27 cellular contexts compared by ENCODE assay signal in genomic region chr6:34521463-34522288, GRCh38. TPM values are rescaled to one million over a fixed set of nuclear protein-coding genes. Genes with fewer than 3 reads are reported as not detected.
DNase-seq lines count a peak whose midpoint lies in the region; ATAC-seq, FAIRE-seq and TF ChIP-seq lines count a peak whose summit lies in the region.
"Had no signal": no experiment of that assay in that cellular context is flagged by ENCODE, and none has a peak within 500 bp of the region (broad histone marks: within the 10 kb centered on the region; RNA-seq: fewer than 3 reads in every experiment).

No MANE protein-coding gene starts in this region.

- peaks cover 7% of the 10 kb centered on the region for H3K4me1 Mint-ChIP-seq in WTC11
- H3K4me1 Mint-ChIP-seq in memory B cell, result peaks cover 2% of the 10 kb centered on the region

- no peak overlapping the region for H3K4me3 Mint-ChIP-seq in WTC11
- no peak overlapping the region for H3K4me3 Mint-ChIP-seq in memory B cell

- ATAC-seq in WTC11, result no peak
- peak; percentile 26 for ATAC-seq in memory B cell (ENCODE audit: low read depth)
- no peak for ATAC-seq in GM21447 (IDR thresholded peaks at IDR 0.05; ENCODE audit: unreplicated experiment)
- ATAC-seq: activated naive CD4-positive, alpha-beta T cell treated with anti-CD3 and anti-CD28 coated beads, Interleukin-2, amount 50 U/mL, for 72 hours; foreskin keratinocyte; stimulated activated naive CD8-positive, alpha-beta T cell treated with anti-CD3 and anti-CD28 coated beads, Interleukin-15, Interleukin-2, amounts not matched to agents 100 U/mL and 50 U/mL, for 24 hours had no signal

- FAIRE-seq in GM12891 (lab: Jason Lieb, UNC), result no peak
- FAIRE-seq: bronchial epithelial cell, H1, urothelium cell line had no signal

- POLR2A ChIA-PET in WTC11 (lab: Charles Lee), result no interaction called here

- no peak overlapping the region for H3K27ac Mint-ChIP-seq in WTC11
- no peak overlapping the region for H3K27ac Mint-ChIP-seq in memory B cell
- H3K27ac Mint-ChIP-seq: activated naive CD4-positive, alpha-beta T cell treated with anti-CD3 and anti-CD28 coated beads, Interleukin-2, amount 50 U/mL, for 72 hours; progenitor cell of endocrine pancreas had no signal

- H3K9me3 Mint-ChIP-seq in WTC11, result no peaks in the 10 kb centered on the region
- no peaks in the 10 kb centered on the region for H3K9me3 Mint-ChIP-seq in memory B cell
- H3K9me3 Mint-ChIP-seq: activated naive CD4-positive, alpha-beta T cell treated with anti-CD3 and anti-CD28 coated beads, Interleukin-2, amount 50 U/mL, for 72 hours had no signal

- TF ChIP-seq POLR2A in GM12891 (IDR thresholded peaks at IDR 0.05; ENCODE audit: low read depth, low read length), result no peak

- H3K36me3 Mint-ChIP-seq in WTC11 (no peaks in the 10 kb centered on the region), memory B cell (no peaks in the 10 kb centered on the region)
- H3K36me3 Mint-ChIP-seq: activated naive CD4-positive, alpha-beta T cell treated with anti-CD3 and anti-CD28 coated beads, Interleukin-2, amount 50 U/mL, for 72 hours had no signal

- TF ChIP-seq CTCF in WTC11 (IDR thresholded peaks at IDR 0.05), result no peak

- H3K27me3 Mint-ChIP-seq in WTC11 (ENCODE audit: low read depth) (no peaks in the 10 kb centered on the region; the same call in 1 of the 2 replicates), memory B cell (peaks cover 12% of the 10 kb centered on the region)

- CTCF ChIA-PET in WTC11 (lab: Charles Lee), result interaction anchor here (1.5 kb wide), 1 partner anchor 62 kb away, joined by 6 read pairs; no protein-coding TSS in a partner anchor

- no peak for DNase-seq in GM12891 (ENCODE audit: insufficient read length, low spot score)
- DNase-seq in Kasumi-1 (lab: John Stamatoyannopoulos, UW), result peak; percentile 60 to 73
- peak; percentile 8 for DNase-seq in WTC11 (ENCODE audit: low spot score)
- DNase-seq in memory B cell (ENCODE audit: low spot score in 2 of 2), result no peak
- no peak for DNase-seq in NCI-H510A (lab: John Stamatoyannopoulos, UW)
- DNase-seq in EL, result no peak
- DNase-seq: activated CD4-positive, alpha-beta T cell treated with anti-CD3 and anti-CD28 coated beads for 1 hour; activated T-cell treated with anti-CD3 and anti-CD28 coated beads for 4 hours; Calu3; DND-41; foreskin keratinocyte; mesendoderm; NCI-H146; NCI-H446; sigmoid colon; SJCRH30; stimulated activated naive CD8-positive, alpha-beta T cell treated with anti-CD3 and anti-CD28 coated beads, Interleukin-15, Interleukin-2, amounts not matched to agents 100 U/mL and 50 U/mL, for 24 hours; T-helper 1 cell; testis had no signal

TF ChIP-seq in GM12891, 5 proteins besides CTCF, POLR2A, EP300 and RAD21:
- TF ChIP-seq POLR2AphosphoS5 (IDR thresholded peaks at IDR 0.05; ENCODE audit: low read depth, low read length), result no peak
- TF ChIP-seq SPI1 (IDR thresholded peaks at IDR 0.05; ENCODE audit: low read depth, low read length), result 0 out of 2 replicates have a peak, but pooled peaks have one; percentile 15

TF ChIP-seq in WTC11, 78 proteins besides CTCF, POLR2A, EP300 and RAD21:
- TF ChIP-seq SOX15 (CRISPR knock-in tag; IDR thresholded peaks at IDR 0.05) (no peak), AFF4 (CRISPR knock-in tag; IDR thresholded peaks at IDR 0.05; ENCODE audit: borderline replicate concordance) (no peak), TP53 (CRISPR knock-in tag; IDR thresholded peaks at IDR 0.05) (no peak), MXD4 (CRISPR knock-in tag; IDR thresholded peaks at IDR 0.05; ENCODE audit: borderline replicate concordance) (no peak), ZNF317 (CRISPR knock-in tag; IDR thresholded peaks at IDR 0.05; ENCODE audit: borderline replicate concordance, low read depth) (no peak), ELF4 (CRISPR knock-in tag; IDR thresholded peaks at IDR 0.05; ENCODE audit: low read depth) (no peak)

RNA-seq across cellular contexts. Expression of gene SPDEF, which starts 34.5 kb away (rescaled TPM):
- polyA plus RNA-seq in GM12891 (2012; ENCODE audit: low read depth, missing spikeins), result not detected
- 0.44 to 0.72 TPM (median 0.50 TPM) in 3 replicates for total RNA-seq in WTC11 (2021)
- total RNA-seq: esophagus muscularis mucosa, foreskin keratinocyte, M059J, SJCRH30 had no signal

RNA-seq across cellular contexts. Expression of gene PACSIN1, which starts 55.8 kb away (rescaled TPM):
- polyA plus RNA-seq in GM12891 (2012; ENCODE audit: low read depth, missing spikeins), result 0.18 TPM
- total RNA-seq in WTC11 (2021), result 10.6 to 12.6 TPM (median 10.7 TPM) in 3 replicates
- total RNA-seq: bronchial epithelial cell, SJCRH30 had no signal

Comparison
In these comparisons a context has a peak if more than half of its experiments do, and no peak if none do; other contexts are left out.
1. DNase-seq: peak in Kasumi-1 (2 of 2) and WTC11 (single experiment); none in GM12891 (single experiment), memory B cell (0 of 2), NCI-H510A (single experiment) and EL (single experiment).